In the genomic region with DNA sequence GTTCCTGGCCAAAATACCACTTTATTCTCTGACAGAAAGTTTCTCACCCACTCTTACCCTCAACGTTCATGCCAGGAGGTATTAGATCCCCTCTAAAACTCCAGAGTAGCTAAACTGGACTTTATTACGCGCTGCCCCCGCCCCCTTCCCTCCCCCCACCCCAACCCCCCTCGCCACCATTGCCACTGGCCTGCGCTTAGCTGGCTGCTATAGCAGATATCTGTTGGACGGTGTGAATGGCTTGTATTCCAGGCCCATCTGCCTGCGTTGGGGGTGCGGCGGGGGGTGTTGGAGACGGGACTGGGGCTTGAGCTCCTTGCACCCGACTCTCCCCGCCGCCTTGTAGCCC, we compare ENCODE assay signal across 8 cellular contexts. TPM values are rescaled to one million over a fixed set of nuclear protein-coding genes. Genes with fewer than 3 reads are reported as not detected.
DNase-seq lines count a peak whose midpoint lies in the region; ATAC-seq and TF ChIP-seq lines count a peak whose summit lies in the region.

No MANE protein-coding gene starts in this region.

- H3K27ac Mint-ChIP-seq in Calu3 (ENCODE audit: unreplicated experiment) (peak overlapping the region; percentile 92), endothelial cell (ENCODE audit: unreplicated experiment) (peak overlapping the region; percentile 77), osteocyte (ENCODE audit: unreplicated experiment) (peak overlapping the region; percentile 95)

- H3K9me3 Mint-ChIP-seq in Calu3 (ENCODE audit: low read depth, unreplicated experiment) (no peaks in the 10 kb centered on the region), endothelial cell (ENCODE audit: unreplicated experiment) (no peaks in the 10 kb centered on the region), osteocyte (ENCODE audit: unreplicated experiment) (no peaks in the 10 kb centered on the region)

- CTCF ChIA-PET in Calu3 (lab: Charles Lee): interaction anchor here (0.6 kb wide), 1 partner anchor 9 kb away, joined by 3 read pairs; no protein-coding TSS in a partner anchor

- no TSS peak for BruUV-seq in Calu3 (replicated peaks; lab: Mats Ljungman, UMichigan)

- H3K27me3 Mint-ChIP-seq in Calu3 (ENCODE audit: unreplicated experiment): no peaks in the 10 kb centered on the region
- peaks cover 3% of the 10 kb centered on the region for H3K27me3 Mint-ChIP-seq in endothelial cell (ENCODE audit: unreplicated experiment)
- H3K27me3 Mint-ChIP-seq in osteocyte (ENCODE audit: unreplicated experiment): no peaks in the 10 kb centered on the region

- H3K36me3 ChIP-seq in NT2/D1 (ENCODE audit: insufficient read depth, insufficient read length, low read length): peaks cover 33% of the 10 kb centered on the region

- H3K9me3 ChIP-seq in NT2/D1 (ENCODE audit: insufficient read depth, low read length): no peaks in the 10 kb centered on the region

- H3K4me3 Mint-ChIP-seq in Calu3 (ENCODE audit: low read depth, unreplicated experiment) (peak overlapping the region; percentile 89), endothelial cell (ENCODE audit: unreplicated experiment) (peak overlapping the region; percentile 92), osteocyte (ENCODE audit: unreplicated experiment) (peak overlapping the region; percentile 96)

- H3K36me3 Mint-ChIP-seq in Calu3 (ENCODE audit: insufficient read depth, unreplicated experiment): peaks cover 33% of the 10 kb centered on the region
- peaks cover 17% of the 10 kb centered on the region for H3K36me3 Mint-ChIP-seq in endothelial cell (ENCODE audit: low read depth, unreplicated experiment)
- peaks cover 4% of the 10 kb centered on the region for H3K36me3 Mint-ChIP-seq in osteocyte (ENCODE audit: unreplicated experiment)

- peak overlapping the region; percentile 82 for H3K4me3 ChIP-seq in NT2/D1 (ENCODE audit: insufficient read length, low read depth)

- in situ Hi-C loops in KBM-7 (cut with MboI; ENCODE audit: low pct_unique_long_range_greater_than_20kb, low sequenced_read_pairs): no loop called here

- no peaks in the 10 kb centered on the region for H3K27me3 ChIP-seq in NT2/D1 (ENCODE audit: insufficient read depth, insufficient read length)

- H3K4me1 Mint-ChIP-seq in Calu3 (ENCODE audit: low read depth, unreplicated experiment): peaks cover 30% of the 10 kb centered on the region
- H3K4me1 Mint-ChIP-seq in endothelial cell (ENCODE audit: unreplicated experiment): peaks cover 19% of the 10 kb centered on the region
- H3K4me1 Mint-ChIP-seq in osteocyte (ENCODE audit: unreplicated experiment): peaks cover 27% of the 10 kb centered on the region

- TF ChIP-seq CTCF in Calu3 (IDR thresholded peaks at IDR 0.05; ENCODE audit: unreplicated experiment): no peak
- TF ChIP-seq CTCF in endothelial cell (IDR thresholded peaks at IDR 0.05; ENCODE audit: unreplicated experiment): no peak
- no peak for TF ChIP-seq CTCF in osteocyte (IDR thresholded peaks at IDR 0.05)

- H3K9ac ChIP-seq in NT2/D1 (ENCODE audit: insufficient read length, low read depth): peak overlapping the region; percentile 88

- no peak for TF ChIP-seq POLR2A in erythroblast (IDR thresholded peaks at IDR 0.05; ENCODE audit: low read length)

- DNase-seq in Calu3 (no peak), NT2/D1 (ENCODE audit: low read depth, low spot score) (no peak), endothelial cell (ENCODE audit: low spot score) (no peak), osteocyte (ENCODE audit: extremely low spot score, unreplicated experiment) (no peak), erythroblast (lab: John Stamatoyannopoulos, UW) (no peak), KBM-7 (no peak)

- ATAC-seq in HG03442 (IDR thresholded peaks at IDR 0.05; ENCODE audit: unreplicated experiment) (no peak), GM18870 (IDR thresholded peaks at IDR 0.05; ENCODE audit: unreplicated experiment) (no peak)

- peaks cover 6% of the 10 kb centered on the region for H3K4me1 ChIP-seq in NT2/D1 (ENCODE audit: insufficient read depth, insufficient read length)

- intact Hi-C loops in Calu3 (cut with micrococcal nuclease; ENCODE audit: unreplicated experiment): loop anchor here (10.0 kb wide), 1 partner anchor 231 kb away; a partner anchor contains a TSS

RNA-seq across cellular contexts. Expression of a gene that starts 0.6 kb away (rescaled TPM):
- total RNA-seq in Calu3 (2022) (15.4 and 18.3 TPM in 2 replicates), endothelial cell (ENCODE audit: unreplicated experiment) (6.9 TPM), osteocyte (22.3 and 25.7 TPM in 2 replicates)

RNA-seq across cellular contexts. Expression of a gene that starts 3.9 kb away (rescaled TPM):
- 3.7 TPM in 2 replicates for total RNA-seq in Calu3 (2022)
- total RNA-seq in endothelial cell (ENCODE audit: unreplicated experiment): 12.7 TPM
- total RNA-seq in osteocyte: 3.8 and 5.7 TPM in 2 replicates

RNA-seq across cellular contexts. Expression of a gene that starts 12.1 kb away (rescaled TPM):
- total RNA-seq in Calu3 (2022): 152 and 173 TPM in 2 replicates
- 134 TPM for total RNA-seq in endothelial cell (ENCODE audit: unreplicated experiment)
- 27.5 and 32.6 TPM in 2 replicates for total RNA-seq in osteocyte

RNA-seq across cellular contexts. Expression of a gene that starts 23.1 kb away (rescaled TPM):
- total RNA-seq in Calu3 (2022) (not detected in 2 replicates), endothelial cell (ENCODE audit: unreplicated experiment) (0.64 TPM), osteocyte (not detected in 2 replicates)
